ENCODE assay signal across 8 cellular contexts in the genomic region with DNA sequence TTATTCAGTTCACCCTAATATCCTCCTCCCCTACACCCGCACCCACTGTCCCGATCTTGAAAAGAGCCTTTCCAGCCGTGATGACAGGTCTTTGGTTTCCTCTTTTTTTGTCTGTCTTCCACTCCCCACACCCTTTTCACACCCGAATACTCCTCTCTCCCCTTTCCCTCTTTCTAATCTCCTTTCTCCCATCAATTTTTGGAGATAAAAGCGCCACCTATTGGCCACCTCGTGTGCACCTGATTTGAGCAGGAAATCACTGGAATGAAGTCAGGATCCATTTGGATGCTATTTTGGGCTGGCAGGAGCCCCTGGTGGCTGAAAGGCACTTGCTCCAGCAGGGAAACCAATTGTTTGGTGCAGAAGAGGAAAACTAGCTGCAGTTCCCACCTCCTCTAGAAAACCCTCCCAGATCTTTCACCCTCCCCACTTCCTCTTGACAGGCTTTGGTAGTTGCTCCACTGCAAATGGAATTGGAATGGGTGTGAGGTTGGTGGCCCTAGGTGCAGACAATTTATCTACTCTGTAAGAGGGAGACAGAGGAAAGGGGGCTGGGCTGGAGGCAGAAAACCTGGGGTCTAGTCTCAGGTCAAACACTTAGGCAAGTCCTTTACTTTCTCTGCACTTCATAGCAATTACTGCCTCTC. TPM values are rescaled to one million over a fixed set of nuclear protein-coding genes. Genes with fewer than 3 reads are reported as not detected.
DNase-seq lines count a peak whose midpoint lies in the region; ATAC-seq and TF ChIP-seq lines count a peak whose summit lies in the region.

No MANE protein-coding gene starts in this region.

- in situ Hi-C loops in Caki2 (cut with HindIII; ENCODE audit: low pct_unique_long_range_greater_than_20kb, low sequenced_read_pairs): no loop called here

- H3K4me3 ChIP-seq in HL-60 (replicated peaks; ENCODE audit: insufficient read depth, low read length) (no peak overlapping the region), PC-3 (ENCODE audit: low read length) (no peak overlapping the region), esophagus squamous epithelium (no peak overlapping the region)

- peak; percentile 90 for ATAC-seq in PC-3
- no peak for ATAC-seq in HG03521 (IDR thresholded peaks at IDR 0.05; ENCODE audit: unreplicated experiment)

- H3K4me2 ChIP-seq in PC-3 (ENCODE audit: low read length): no peak overlapping the region

- TF ChIP-seq CTCF in HL-60 (IDR thresholded peaks at IDR 0.05; ENCODE audit: insufficient read depth, low read length): peak; percentile 38
- peak; percentile 96 for TF ChIP-seq CTCF in PC-3 (conservative IDR thresholded peaks at IDR 0.05; ENCODE audit: low read depth, low read length)
- peak; percentile 13 to 69 (median 58) for TF ChIP-seq CTCF in esophagus squamous epithelium (IDR thresholded peaks at IDR 0.05)

- 3 to 6% methylated on average over 6 of the region's 6 CpGs for WGBS in esophagus squamous epithelium, 2 donors

- H3K9me3 ChIP-seq in PC-3 (ENCODE audit: low read length): no peaks in the 10 kb centered on the region
- no peaks in the 10 kb centered on the region for H3K9me3 ChIP-seq in esophagus squamous epithelium

- no peak overlapping the region for H2AFZ ChIP-seq in PC-3 (ENCODE audit: low read length)

- H3K27ac ChIP-seq in HL-60 (replicated peaks) (no peak overlapping the region), PC-3 (ENCODE audit: low read length) (no peak overlapping the region), esophagus squamous epithelium (no peak overlapping the region)

- intact Hi-C loops in PC-3 (cut with micrococcal nuclease) (loop anchor here (1.0 kb wide), 2 partner anchors 35 to 245 kb away; no protein-coding TSS in a partner anchor), esophagus squamous epithelium (cut with DNase I) (no loop called here)

- TF ChIP-seq POLR2A in esophagus squamous epithelium (IDR thresholded peaks at IDR 0.05): no peak

- CTCF ChIA-PET in PC-3 (lab: Charles Lee): interaction anchor here (0.5 to 0.9 kb wide), 5 partner anchors 13 to 690 kb away, joined by 3 to 5 read pairs (median 3); a partner anchor contains a TSS

- H3K9me2 ChIP-seq in PC-3 (replicated peaks; ENCODE audit: low read length): no peaks in the 10 kb centered on the region

- no peaks in the 10 kb centered on the region for H4K20me1 ChIP-seq in PC-3 (ENCODE audit: low read length)

- no TSS peak for BruUV-seq in PC-3 (replicated peaks; lab: Mats Ljungman, UMichigan)

- peak; percentile 46 for DNase-seq in Caki2 (ENCODE audit: low read depth)
- DNase-seq in HL-60 (ENCODE audit: low read depth in 1 of 2, low spot score in 1 of 2): no peak
- DNase-seq in PC-3: peak; percentile 82
- DNase-seq in esophagus squamous epithelium (lab: John Stamatoyannopoulos, UW): no peak
- DNase-seq in retina: peak; percentile 55
- no peak for DNase-seq in cerebellar nuclear complex (lab: John Stamatoyannopoulos, UW)
- DNase-seq in germinal center (ENCODE audit: low spot score): no peak

- H3K4me1 ChIP-seq in PC-3 (ENCODE audit: insufficient read depth, low read length): no peaks in the 10 kb centered on the region
- no peaks in the 10 kb centered on the region for H3K4me1 ChIP-seq in esophagus squamous epithelium

- no peaks in the 10 kb centered on the region for H3K36me3 ChIP-seq in PC-3 (ENCODE audit: low read depth, low read length)
- no peaks in the 10 kb centered on the region for H3K36me3 ChIP-seq in esophagus squamous epithelium

- H3F3A ChIP-seq in PC-3 (ENCODE audit: low read length, unreplicated experiment): no peaks in the 10 kb centered on the region

- H3K79me2 ChIP-seq in PC-3 (ENCODE audit: low read length): no peaks in the 10 kb centered on the region

- H3K27me3 ChIP-seq in HL-60 (ENCODE audit: insufficient read depth, poor library complexity, severe bottlenecking) (no peaks in the 10 kb centered on the region), PC-3 (ENCODE audit: low read length) (no peaks in the 10 kb centered on the region), esophagus squamous epithelium (peaks cover 0 to 90% (median 0%) of the 10 kb centered on the region in 4 donors)

- no peak overlapping the region for H3K9ac ChIP-seq in PC-3 (ENCODE audit: low read length)

- POLR2A ChIA-PET in PC-3 (lab: Charles Lee; ENCODE audit: unreplicated experiment): interaction anchor here (0.7 kb wide), 1 partner anchor 13 kb away, joined by 5 read pairs; no protein-coding TSS in a partner anchor

RNA-seq across cellular contexts. Expression of a gene that starts 8.4 kb away (rescaled TPM):
- not detected in 2 replicates for total RNA-seq in Caki2 (2014; rRNA removed; shearing (Covaris generic); ENCODE audit: low replicate concordance)
- total RNA-seq in PC-3 (2014; rRNA removed): not detected in 2 replicates
- total RNA-seq in esophagus squamous epithelium: not detected

RNA-seq across cellular contexts. Expression of a gene that starts 13.4 kb away (rescaled TPM):
- 1.6 TPM in 2 replicates for total RNA-seq in Caki2 (2014; rRNA removed; shearing (Covaris generic); ENCODE audit: low replicate concordance)
- total RNA-seq in PC-3 (2014; rRNA removed) (0.80 and 0.86 TPM in 2 replicates), esophagus squamous epithelium (under 1 TPM in 1 of 4 donors, not detected in 3; under 0.01 TPM)

Comparison
In these comparisons a context has a peak if more than half of its experiments do, and no peak if none do; other contexts are left out.
1. DNase-seq: peak in Caki2 (single experiment), PC-3 (single experiment) and retina (single experiment); none in HL-60 (0 of 2), esophagus squamous epithelium (single experiment), cerebellar nuclear complex (0 of 2) and germinal center (single experiment).
2. CTCF ChIP-seq: peak in every context shown above with its lines; median percentile 96 in PC-3; 58 in esophagus squamous epithelium; 38 in HL-60.